Comparison of ENCODE assay signal across 1 cellular context in genomic region chr3:197761784-197762183, GRCh38.
TF ChIP-seq lines count a peak whose summit lies in the region.

No MANE protein-coding gene starts in this region.

TF ChIP-seq in HepG2, 621 proteins besides CTCF, POLR2A, EP300 and RAD21 (continues in another document):
- TF ChIP-seq ZNF138 (CRISPR knock-in tag; IDR thresholded peaks at IDR 0.05; ENCODE audit: low read depth) (no peak), ZNF780A (CRISPR knock-in tag; IDR thresholded peaks at IDR 0.05) (no peak), NRL (CRISPR knock-in tag; IDR thresholded peaks at IDR 0.05; ENCODE audit: borderline replicate concordance) (no peak), ZFP90 (CRISPR knock-in tag; IDR thresholded peaks at IDR 0.05; ENCODE audit: borderline replicate concordance) (no peak), TFAP4 (IDR thresholded peaks at IDR 0.05; ENCODE audit: borderline replicate concordance, low read depth) (no peak), NFE2L1 (CRISPR knock-in tag; IDR thresholded peaks at IDR 0.05; ENCODE audit: borderline replicate concordance) (no peak), ZUFSP (CRISPR knock-in tag; IDR thresholded peaks at IDR 0.05; ENCODE audit: borderline replicate concordance) (no peak), ZNF572 (CRISPR knock-in tag; IDR thresholded peaks at IDR 0.05) (no peak), ZNF773 (CRISPR knock-in tag; IDR thresholded peaks at IDR 0.05; ENCODE audit: borderline replicate concordance) (no peak), ZNF562 (CRISPR knock-in tag; IDR thresholded peaks at IDR 0.05; ENCODE audit: borderline replicate concordance) (no peak), RARG (CRISPR knock-in tag; IDR thresholded peaks at IDR 0.05; ENCODE audit: low read depth) (no peak), AGO1 (IDR thresholded peaks at IDR 0.05; ENCODE audit: low read depth, low read length, poor library complexity, severe bottlenecking) (no peak), HNF4G (IDR thresholded peaks at IDR 0.05; ENCODE audit: borderline replicate concordance, low read depth, low read length) (peak; percentile 54), HNF4G (CRISPR knock-in tag; IDR thresholded peaks at IDR 0.05; ENCODE audit: borderline replicate concordance, low read depth) (no peak), ARNTL (CRISPR knock-in tag; IDR thresholded peaks at IDR 0.05) (no peak), SMAD3 (CRISPR knock-in tag; IDR thresholded peaks at IDR 0.05) (no peak), ZNF326 (CRISPR knock-in tag; IDR thresholded peaks at IDR 0.05; ENCODE audit: borderline replicate concordance) (no peak), SALL1 (CRISPR knock-in tag; IDR thresholded peaks at IDR 0.05) (no peak; the same call in 1 of the 2 replicates), ZNF282 (IDR thresholded peaks at IDR 0.05; ENCODE audit: partially characterized antibody) (no peak), SP1 (IDR thresholded peaks at IDR 0.05) (no peak), SP1 (CRISPR knock-in tag; IDR thresholded peaks at IDR 0.05) (no peak), GABPB1 (CRISPR knock-in tag; IDR thresholded peaks at IDR 0.05) (no peak), SRSF1 (optimal IDR thresholded peaks at IDR 0.05; ENCODE audit: low read depth, low read length) (no peak), ZC3H13 (CRISPR knock-in tag; IDR thresholded peaks at IDR 0.05) (no peak), IRX3 (CRISPR knock-in tag; IDR thresholded peaks at IDR 0.05; ENCODE audit: borderline replicate concordance, low read depth) (no peak), CBX1 (IDR thresholded peaks at IDR 0.05; ENCODE audit: low read depth) (no peak), ZMYM2 (CRISPR knock-in tag; IDR thresholded peaks at IDR 0.05) (0 out of 2 replicates have a peak, but pooled peaks have one; percentile 61), PCBP1 (IDR thresholded peaks at IDR 0.05; ENCODE audit: borderline replicate concordance, low read depth, low read length) (no peak), ZNF274 (CRISPR knock-in tag; IDR thresholded peaks at IDR 0.05) (no peak), KDM2A (CRISPR knock-in tag; IDR thresholded peaks at IDR 0.05; ENCODE audit: borderline replicate concordance, low read depth) (no peak), MATR3 (CRISPR knock-in tag; IDR thresholded peaks at IDR 0.05) (no peak), ZNF180 (CRISPR knock-in tag; IDR thresholded peaks at IDR 0.05; ENCODE audit: borderline replicate concordance, low read depth) (no peak), ETV6 (CRISPR knock-in tag; conservative IDR thresholded peaks at IDR 0.05) (no peak), AGO2 (optimal IDR thresholded peaks at IDR 0.05; ENCODE audit: low read depth, low read length) (no peak), SRSF9 (IDR thresholded peaks at IDR 0.05; ENCODE audit: borderline replicate concordance, insufficient read depth, low read depth, low read length, poor library complexity, severe bottlenecking) (no peak), SOX13 (IDR thresholded peaks at IDR 0.05) (no peak), SOX13 (CRISPR knock-in tag; conservative IDR thresholded peaks at IDR 0.05 in 1 of 2, IDR thresholded peaks at IDR 0.05 in 1 of 2) (peak in 1 of 2 experiments; percentile 27; a peak in 1 of 4 replicates), CENPX (CRISPR knock-in tag; IDR thresholded peaks at IDR 0.05) (no peak), HNF4A (CRISPR knock-in tag; IDR thresholded peaks at IDR 0.05) (peak; percentile 79), ZNF564 (CRISPR knock-in tag; IDR thresholded peaks at IDR 0.05) (no peak), RFXANK (CRISPR knock-in tag; IDR thresholded peaks at IDR 0.05) (no peak), ZNF761 (CRISPR knock-in tag; conservative IDR thresholded peaks at IDR 0.05) (no peak), ZBTB39 (CRISPR knock-in tag; IDR thresholded peaks at IDR 0.05) (no peak), ZNF256 (CRISPR knock-in tag; conservative IDR thresholded peaks at IDR 0.05) (no peak), JARID2 (CRISPR knock-in tag; IDR thresholded peaks at IDR 0.05; ENCODE audit: insufficient replicate concordance) (no peak), ZNF644 (CRISPR knock-in tag; IDR thresholded peaks at IDR 0.05; ENCODE audit: low read depth) (no peak), ZNF264 (CRISPR knock-in tag; IDR thresholded peaks at IDR 0.05) (peak; percentile 100), ZFX (CRISPR knock-in tag; IDR thresholded peaks at IDR 0.05; ENCODE audit: low read depth) (no peak), CAMTA2 (CRISPR knock-in tag; IDR thresholded peaks at IDR 0.05; ENCODE audit: borderline replicate concordance) (no peak), NR2F2 (IDR thresholded peaks at IDR 0.05; ENCODE audit: borderline replicate concordance, low read depth) (peak; percentile 81), RORA (CRISPR knock-in tag; IDR thresholded peaks at IDR 0.05) (no peak), MYNN (CRISPR knock-in tag; IDR thresholded peaks at IDR 0.05; ENCODE audit: low read depth) (no peak), SPEN (CRISPR knock-in tag; IDR thresholded peaks at IDR 0.05; ENCODE audit: low read depth) (no peak), PBX3 (CRISPR knock-in tag; IDR thresholded peaks at IDR 0.05; ENCODE audit: borderline replicate concordance) (no peak), ZNF44 (CRISPR knock-in tag; IDR thresholded peaks at IDR 0.05) (no peak), PITX1 (CRISPR knock-in tag; IDR thresholded peaks at IDR 0.05) (peak; percentile 61)
- TF ChIP-seq, protein P1, sequence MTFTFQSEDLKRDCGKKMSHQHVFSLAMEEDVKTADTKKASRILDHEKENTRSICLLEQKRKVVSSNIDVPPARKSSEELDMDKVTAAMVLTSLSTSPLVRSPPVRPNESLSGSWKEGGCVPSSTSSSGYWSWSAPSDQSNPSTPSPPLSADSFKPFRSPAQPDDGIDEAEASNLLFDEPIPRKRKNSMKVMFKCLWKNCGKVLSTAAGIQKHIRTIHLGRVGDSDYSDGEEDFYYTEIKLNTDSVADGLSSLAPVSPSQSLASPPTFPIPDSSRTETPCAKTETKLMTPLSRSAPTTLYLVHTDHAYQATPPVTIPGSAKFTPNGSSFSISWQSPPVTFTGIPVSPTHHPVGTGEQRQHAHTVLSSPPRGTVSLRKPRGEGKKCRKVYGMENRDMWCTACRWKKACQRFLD (CRISPR knock-in tag; IDR thresholded peaks at IDR 0.05; ENCODE audit: borderline replicate concordance), result no peak
- TF ChIP-seq, protein P2, sequence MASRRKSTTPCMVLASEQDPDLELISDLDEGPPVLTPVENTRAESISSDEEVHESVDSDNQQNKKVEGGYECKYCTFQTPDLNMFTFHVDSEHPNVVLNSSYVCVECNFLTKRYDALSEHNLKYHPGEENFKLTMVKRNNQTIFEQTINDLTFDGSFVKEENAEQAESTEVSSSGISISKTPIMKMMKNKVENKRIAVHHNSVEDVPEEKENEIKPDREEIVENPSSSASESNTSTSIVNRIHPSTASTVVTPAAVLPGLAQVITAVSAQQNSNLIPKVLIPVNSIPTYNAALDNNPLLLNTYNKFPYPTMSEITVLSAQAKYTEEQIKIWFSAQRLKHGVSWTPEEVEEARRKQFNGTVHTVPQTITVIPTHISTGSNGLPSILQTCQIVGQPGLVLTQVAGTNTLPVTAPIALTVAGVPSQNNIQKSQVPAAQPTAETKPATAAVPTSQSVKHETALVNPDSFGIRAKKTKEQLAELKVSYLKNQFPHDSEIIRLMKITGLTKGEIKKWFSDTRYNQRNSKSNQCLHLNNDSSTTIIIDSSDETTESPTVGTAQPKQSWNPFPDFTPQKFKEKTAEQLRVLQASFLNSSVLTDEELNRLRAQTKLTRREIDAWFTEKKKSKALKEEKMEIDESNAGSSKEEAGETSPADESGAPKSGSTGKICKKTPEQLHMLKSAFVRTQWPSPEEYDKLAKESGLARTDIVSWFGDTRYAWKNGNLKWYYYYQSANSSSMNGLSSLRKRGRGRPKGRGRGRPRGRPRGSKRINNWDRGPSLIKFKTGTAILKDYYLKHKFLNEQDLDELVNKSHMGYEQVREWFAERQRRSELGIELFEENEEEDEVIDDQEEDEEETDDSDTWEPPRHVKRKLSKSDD (CRISPR knock-in tag; IDR thresholded peaks at IDR 0.05; ENCODE audit: low read depth), result no peak
